Comparison of ENCODE assay signal across 1 cellular context in genomic region chr22:26612652-26613051, GRCh38.
TF ChIP-seq lines count a peak whose summit lies in the region.

No MANE protein-coding gene starts in this region.

TF ChIP-seq in A549, 52 proteins besides CTCF, POLR2A, EP300 and RAD21:
- peak; percentile 52 for TF ChIP-seq ZFP36 (IDR thresholded peaks at IDR 0.05; ENCODE audit: borderline replicate concordance, partially characterized antibody)
- no peak for TF ChIP-seq CBX8 (IDR thresholded peaks at IDR 0.05)
